In genomic region chr2:174597347-174598047, GRCh38 we compare ENCODE assay signal across 8 cellular contexts. TPM values are rescaled to one million over a fixed set of nuclear protein-coding genes. Genes with fewer than 3 reads are reported as not detected.
A peak's percentile ranks its signal among the peaks of the same experiment; 100 is the strongest.
DNase-seq lines count a peak whose midpoint lies in the region; ATAC-seq lines count a peak whose summit lies in the region.

WIPF1 (minus strand) TSS chr2:174597804; CDS start chr2:174585573, 12,231 bp downstream.

- no peak within 1 kb of the TSS for H2AFZ ChIP-seq in trophoblast cell (ENCODE audit: insufficient read depth, low read length, poor library complexity)

- ATAC-seq in GM19463 (IDR thresholded peaks at IDR 0.05; ENCODE audit: unreplicated experiment) (peak; percentile 51), HG03565 (IDR thresholded peaks at IDR 0.05; ENCODE audit: unreplicated experiment) (peak; percentile 50)

- peaks cover 0 to 2% (median 0%) of the 10 kb centered on the region in 8 donors for H3K9me3 Mint-ChIP-seq in CD4-positive, alpha-beta memory T cell

- CTCF ChIA-PET in CD4-positive, alpha-beta memory T cell (lab: Charles Lee; ENCODE audit: partially characterized antibody), result interaction anchor here (0.9 to 21.7 kb wide), 20 partner anchors 13 to 136 kb away, joined by 3 to 430 read pairs (median 3); partner anchors contain the start of gene GPR155

- peaks cover 6% of the 10 kb centered on the region for H3K79me1 ChIP-seq in trophoblast cell (ENCODE audit: low read length)

- H2AK5ac ChIP-seq in trophoblast cell (ENCODE audit: low read length), result peak within 1 kb of the TSS; percentile 76

- H3K79me2 ChIP-seq in trophoblast cell (ENCODE audit: control insufficient read depth, insufficient read depth, low read length, poor library complexity), result peaks cover 2% of the 10 kb centered on the region

- intact Hi-C loops in CD4-positive, alpha-beta memory T cell (cut with micrococcal nuclease), result loop anchor here (1.0 to 10.0 kb wide), 4 partner anchors 35 to 633 kb away; partner anchors contain the start of genes GPR155 and SP3

- no peak within 1 kb of the TSS for H3K4me2 ChIP-seq in trophoblast cell (ENCODE audit: low read length)

- no peaks in the 10 kb centered on the region for H3K36me3 ChIP-seq in CD4-positive, alpha-beta memory T cell (ENCODE audit: insufficient read depth, low read length)
- H3K36me3 ChIP-seq in esophagus (ENCODE audit: control insufficient read depth in 2 of 2, insufficient read depth in 2 of 2, low read length in 1 of 2) (no peaks in the 10 kb centered on the region), trophoblast cell (ENCODE audit: control insufficient read depth in 1 of 2, insufficient read depth in 2 of 2, low read length in 2 of 2) (peaks cover 6 to 8% of the 10 kb centered on the region in 2 experiments)

- H3K27me3 ChIP-seq in CD4-positive, alpha-beta memory T cell (ENCODE audit: insufficient read depth, low read length), result no peaks in the 10 kb centered on the region
- no peaks in the 10 kb centered on the region for H3K27me3 ChIP-seq in esophagus (ENCODE audit: control insufficient read depth in 1 of 2, insufficient read depth in 2 of 2, low read length in 2 of 2)
- H3K27me3 ChIP-seq in trophoblast cell (ENCODE audit: insufficient read depth, low read length), result no peaks in the 10 kb centered on the region

- H3K36me3 Mint-ChIP-seq in CD4-positive, alpha-beta memory T cell, result peaks cover 24 to 45% of the 10 kb centered on the region in 2 donors

- no peak within 1 kb of the TSS for H2BK120ac ChIP-seq in trophoblast cell (ENCODE audit: insufficient read depth, low read length, poor library complexity)

- H3K27ac Mint-ChIP-seq in CD4-positive, alpha-beta memory T cell, result peak within 1 kb of the TSS; percentile 92 to 100 (median 98)

- no peak within 1 kb of the TSS for H2BK12ac ChIP-seq in trophoblast cell (ENCODE audit: low read length)

- no peak within 1 kb of the TSS for H3K23ac ChIP-seq in trophoblast cell (ENCODE audit: low read length)

- H4K8ac ChIP-seq in trophoblast cell (ENCODE audit: low read depth, low read length), result no peak within 1 kb of the TSS

- peaks cover 45 to 80% (median 55%) of the 10 kb centered on the region in 4 donors for H3K4me1 Mint-ChIP-seq in CD4-positive, alpha-beta memory T cell

- peaks cover 63% of the 10 kb centered on the region for H3K4me1 ChIP-seq in CD4-positive, alpha-beta memory T cell (ENCODE audit: insufficient read depth, low read length)
- H3K4me1 ChIP-seq in esophagus (ENCODE audit: control insufficient read depth in 2 of 2, insufficient read depth in 2 of 2, low read length in 1 of 2) (no peaks in the 10 kb centered on the region), trophoblast cell (ENCODE audit: control insufficient read depth in 1 of 2, insufficient read depth in 2 of 2, low read length in 2 of 2) (peaks cover 5 to 13% of the 10 kb centered on the region in 2 experiments)

- H3K9ac ChIP-seq in trophoblast cell (ENCODE audit: low read length), result no peak within 1 kb of the TSS

- peak within 1 kb of the TSS; percentile 88 to 100 (median 98) for H3K4me3 Mint-ChIP-seq in CD4-positive, alpha-beta memory T cell

- peak within 1 kb of the TSS; percentile 80 to 93 for H3K4me3 ChIP-seq in CD4-positive, alpha-beta memory T cell (ENCODE audit: low read length in 2 of 2)
- H3K4me3 ChIP-seq in esophagus (ENCODE audit: low read depth in 1 of 2, low read length in 2 of 2) (peak within 1 kb of the TSS; percentile 14 to 32), trophoblast cell (ENCODE audit: low read depth, low read length) (no peak within 1 kb of the TSS)

- 49 to 56% methylated on average over 6 of the region's 6 CpGs for WGBS in esophagus, 2 donors
- WGBS in trophoblast cell (ENCODE audit: extremely low coverage, insufficient coverage, insufficient read length), result no CpG with 5 or more reads among the region's 6 CpGs

- no peak within 1 kb of the TSS for H4K12ac ChIP-seq in trophoblast cell (ENCODE audit: low read depth, low read length)

- DNase-seq in CD4-positive, alpha-beta memory T cell, result peak; percentile 80 to 86 (median 82)
- peak; percentile 42 to 44 for DNase-seq in activated CD4-positive, alpha-beta T cell treated with anti-CD3 and anti-CD28 coated beads for 4 hours
- DNase-seq in trophoblast cell (peak in 1 of 2 donors; percentile 31), LoVo (ENCODE audit: low spot score) (no peak), AG08396 (ENCODE audit: low spot score) (no peak)

- no peaks in the 10 kb centered on the region for H3K9me3 ChIP-seq in CD4-positive, alpha-beta memory T cell (ENCODE audit: control insufficient read depth in 1 of 2, low read length in 2 of 2)
- H3K9me3 ChIP-seq in esophagus (ENCODE audit: control insufficient read depth in 2 of 2, insufficient read depth in 1 of 2, low read depth in 1 of 2, low read length in 1 of 2) (no peaks in the 10 kb centered on the region), trophoblast cell (ENCODE audit: insufficient read depth, low read depth, low read length) (no peaks in the 10 kb centered on the region)

- POLR2A ChIA-PET in CD4-positive, alpha-beta memory T cell (lab: Charles Lee; ENCODE audit: partially characterized antibody), result interaction anchor here (0.9 to 15.9 kb wide), 21 partner anchors 9 to 135 kb away, joined by 3 to 256 read pairs (median 9); partner anchors contain the start of gene GPR155

- no peak within 1 kb of the TSS for H4K91ac ChIP-seq in trophoblast cell (ENCODE audit: low read depth, low read length)

- H3K4ac ChIP-seq in trophoblast cell (ENCODE audit: low read depth, low read length), result peak within 1 kb of the TSS; percentile 12

- peak within 1 kb of the TSS; percentile 82 for H3K18ac ChIP-seq in trophoblast cell (ENCODE audit: low read length)

- peak within 1 kb of the TSS; percentile 21 for H2BK5ac ChIP-seq in trophoblast cell (ENCODE audit: low read depth, low read length, poor library complexity)

- peak within 1 kb of the TSS; percentile 89 for H3K27ac ChIP-seq in CD4-positive, alpha-beta memory T cell (ENCODE audit: low read depth, low read length)
- H3K27ac ChIP-seq in esophagus (ENCODE audit: low read depth in 2 of 2, low read length in 1 of 2) (peak within 1 kb of the TSS; percentile 62), trophoblast cell (ENCODE audit: low read depth, low read length) (peak within 1 kb of the TSS; percentile 42)

- H3K27me3 Mint-ChIP-seq in CD4-positive, alpha-beta memory T cell, result peaks cover 0 to 1% of the 10 kb centered on the region in 2 donors

- no peak within 1 kb of the TSS for H3K14ac ChIP-seq in trophoblast cell (ENCODE audit: low read length)

RNA-seq across cellular contexts. Expression of gene WIPF1, which starts in this region (rescaled TPM):
- total RNA-seq in CD4-positive, alpha-beta memory T cell, result 100 to 1,000 TPM; 483 to 484 TPM
- 100 to 1,000 TPM in 1 of 2 donors, 10 to 100 TPM in 1; 79.2 to 169 TPM for polyA plus RNA-seq in CD4-positive, alpha-beta memory T cell
- polyA plus RNA-seq in esophagus, result 1 to 10 TPM; 3.9 to 4.8 TPM
- polyA plus RNA-seq in trophoblast cell (2013), result 113 and 120 TPM in 2 replicates

Comparison
In these comparisons a context has a peak if more than half of its experiments do, and no peak if none do; other contexts are left out.
1. RNA of gene WIPF1 (polyA plus RNA-seq): 79.2 to 169 TPM in CD4-positive, alpha-beta memory T cell; 3.9 to 4.8 TPM in esophagus; every median in the first group is over 10 times any median in the second.
2. DNase-seq: peak in CD4-positive, alpha-beta memory T cell (5 of 5) and activated CD4-positive, alpha-beta T cell treated with anti-CD3 and anti-CD28 coated beads for 4 hours (2 of 2); none in LoVo (single experiment) and AG08396 (single experiment).
3. Peak in every context shown above with its lines, with median percentiles within 50 percentile points of each other: H3K27ac ChIP-seq.